Comparison of ENCODE assay signal across 23 cellular contexts in genomic region chr7:82629583-82629982, GRCh38.
"Had no signal": no experiment of that assay in that cellular context is flagged by ENCODE, and none has a peak within 500 bp of the region (broad histone marks: within the 10 kb centered on the region; RNA-seq: fewer than 3 reads in every experiment).

No MANE protein-coding gene starts in this region.

- H3K79me2 ChIP-seq: hepatocyte had no signal

- H3K27me3 ChIP-seq: ascending aorta, brain microvascular endothelial cell, gastrocnemius medialis, hepatocyte, sigmoid colon, tibial nerve had no signal

- H2AFZ ChIP-seq: hepatocyte had no signal

- H3K4me1 ChIP-seq: ascending aorta, gastrocnemius medialis, sigmoid colon, tibial nerve had no signal

- H3K4me2 ChIP-seq: hepatocyte had no signal

- H3K9me3 ChIP-seq: ascending aorta, gastrocnemius medialis, mucosa of descending colon, sigmoid colon, tibial nerve had no signal

- H3K27ac ChIP-seq: ascending aorta, brain microvascular endothelial cell, gastrocnemius medialis, hepatocyte, sigmoid colon, tibial nerve, WERI-Rb-1 had no signal

- DNase-seq: activated CD4-positive, alpha-beta T cell treated with anti-CD3 and anti-CD28 coated beads for 48 hours; activated CD4-positive, alpha-beta T cell treated with anti-CD3 and anti-CD28 coated beads, Interleukin-2, amount 50 U/mL, for 48 hours; activated CD8-positive, alpha-beta memory T cell treated with anti-CD3 and anti-CD28 coated beads for 24 hours; activated effector memory CD4-positive, alpha-beta T cell treated with Interleukin-2 at 50 U/mL for 16 hours; activated naive CD4-positive, alpha-beta T cell treated with Interleukin-2 at 50 U/mL for 16 hours; brain microvascular endothelial cell; caudate nucleus; endodermal cell; gastrocnemius medialis; left cardiac atrium; left ventricle myocardium superior; mucosa of descending colon; sigmoid colon; stimulated activated CD4-positive, alpha-beta T cell treated with anti-CD3 and anti-CD28 coated beads, Interleukin-15, amount 100 ng/mL, for 24 hours; stimulated activated naive CD4-positive, alpha-beta T cell; SW 1271; T-helper 9 cell; WERI-Rb-1 had no signal

- H3K4me3 ChIP-seq: ascending aorta, gastrocnemius medialis, hepatocyte, mucosa of descending colon, sigmoid colon, tibial nerve had no signal

- FAIRE-seq: keratinocyte, urothelium cell line had no signal

- H3K36me3 ChIP-seq: ascending aorta, brain microvascular endothelial cell, gastrocnemius medialis, sigmoid colon, tibial nerve, WERI-Rb-1 had no signal
